ENCODE assay signal across 25 cellular contexts in the genomic region with DNA sequence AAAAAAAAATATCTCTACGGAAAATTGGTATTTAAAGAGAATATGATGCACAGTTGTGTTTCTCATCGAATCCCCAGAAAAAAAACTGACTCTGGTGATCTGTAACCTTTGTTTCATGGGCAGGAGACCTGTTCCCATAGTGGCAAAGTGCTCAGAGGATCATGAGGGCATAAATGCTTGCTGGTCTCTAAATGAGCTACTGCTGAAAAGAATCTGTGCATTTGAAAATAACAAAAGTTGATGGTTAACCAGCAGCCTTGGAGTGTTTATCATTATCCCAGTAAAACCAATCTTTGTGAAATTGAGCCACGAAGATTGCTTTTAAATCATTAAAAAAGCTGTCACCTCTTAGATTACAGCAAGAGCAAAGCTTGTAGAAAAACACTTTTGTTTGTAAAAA.
"Had no signal": no experiment of that assay in that cellular context is flagged by ENCODE, and none has a peak within 500 bp of the region (broad histone marks: within the 10 kb centered on the region; RNA-seq: fewer than 3 reads in every experiment).

No MANE protein-coding gene starts in this region.

- H3K36me3 ChIP-seq: esophagus muscularis mucosa, gastroesophageal sphincter, heart left ventricle, left lung, ovary, right lobe of liver, thoracic aorta, tibial nerve, upper lobe of left lung had no signal

- DNase-seq: dorsolateral prefrontal cortex; effector CD4-positive, alpha-beta T cell; endodermal cell; foreskin keratinocyte; heart left ventricle; hippocampal formation; islet precursor cell; left lung; mesendoderm; naive thymus-derived CD8-positive, alpha-beta T cell; occipital lobe; ovary; posterior cingulate gyrus; right lobe of liver; small intestine; stimulated activated CD4-positive, alpha-beta T cell treated with anti-CD3 and anti-CD28 coated beads, Interleukin-15, amount 100 ng/mL, for 24 hours; stimulated activated CD4-positive, alpha-beta T cell treated with anti-CD3 and anti-CD28 coated beads, Interleukin-2, amount 100 ng/mL, for 48 hours; stimulated activated naive B cell treated with anti-CD40 and anti-IgM and Interleukin-4, amounts not matched to agents 10 μg/mL and 1 μg/mL and 100 μg/mL, for 72 hours; upper lobe of left lung had no signal

- H3K4me3 Mint-ChIP-seq: endodermal cell; naive thymus-derived CD8-positive, alpha-beta T cell; stimulated activated naive B cell treated with anti-CD40 and anti-IgM and Interleukin-4, amounts not matched to agents 10 μg/mL and 1 μg/mL and 100 μg/mL, for 72 hours; stimulated activated naive CD8-positive, alpha-beta T cell treated with anti-CD3 and anti-CD28 coated beads, Interleukin-15, Interleukin-2, amounts not matched to agents 100 ng/mL and 50 ng/mL, for 24 hours had no signal

- H3K27me3 Mint-ChIP-seq: stimulated activated naive B cell treated with anti-CD40 and anti-IgM and Interleukin-4, amounts not matched to agents 10 μg/mL and 1 μg/mL and 100 μg/mL, for 72 hours; stimulated activated naive CD8-positive, alpha-beta T cell treated with anti-CD3 and anti-CD28 coated beads, Interleukin-15, Interleukin-2, amounts not matched to agents 100 ng/mL and 50 ng/mL, for 24 hours had no signal

- H3K4me1 ChIP-seq: esophagus muscularis mucosa, foreskin keratinocyte, gastroesophageal sphincter, heart left ventricle, left lung, right lobe of liver, tibial nerve, upper lobe of left lung had no signal

- H3K27me3 ChIP-seq: dorsolateral prefrontal cortex, esophagus muscularis mucosa, foreskin keratinocyte, gastroesophageal sphincter, heart left ventricle, left lung, ovary, right lobe of liver, tibial nerve, upper lobe of left lung had no signal

- H3K4me3 ChIP-seq: dorsolateral prefrontal cortex, esophagus muscularis mucosa, gastroesophageal sphincter, heart left ventricle, left lung, ovary, right lobe of liver, thoracic aorta, tibial nerve, upper lobe of left lung had no signal

- ATAC-seq: foreskin keratinocyte; gastroesophageal sphincter; heart left ventricle; left lung; naive thymus-derived CD8-positive, alpha-beta T cell; right lobe of liver; stimulated activated naive B cell treated with anti-CD40 and anti-IgM and Interleukin-4, amounts not matched to agents 10 μg/mL and 1 μg/mL and 100 μg/mL, for 72 hours had no signal

- H3K4me1 Mint-ChIP-seq: naive thymus-derived CD8-positive, alpha-beta T cell; stimulated activated naive B cell treated with anti-CD40 and anti-IgM and Interleukin-4, amounts not matched to agents 10 μg/mL and 1 μg/mL and 100 μg/mL, for 72 hours had no signal

- H3K27ac ChIP-seq: dorsolateral prefrontal cortex, epithelial cell of prostate, esophagus muscularis mucosa, foreskin keratinocyte, gastroesophageal sphincter, heart left ventricle, left lung, ovary, right lobe of liver, thoracic aorta, tibial nerve, upper lobe of left lung had no signal

- H3K27ac Mint-ChIP-seq: endodermal cell; naive thymus-derived CD8-positive, alpha-beta T cell; stimulated activated naive B cell treated with anti-CD40 and anti-IgM and Interleukin-4, amounts not matched to agents 10 μg/mL and 1 μg/mL and 100 μg/mL, for 72 hours; stimulated activated naive CD8-positive, alpha-beta T cell treated with anti-CD3 and anti-CD28 coated beads, Interleukin-15, Interleukin-2, amounts not matched to agents 100 ng/mL and 50 ng/mL, for 24 hours had no signal

- H3K9me3 Mint-ChIP-seq: endodermal cell had no signal

- H3K36me3 Mint-ChIP-seq: stimulated activated naive B cell treated with anti-CD40 and anti-IgM and Interleukin-4, amounts not matched to agents 10 μg/mL and 1 μg/mL and 100 μg/mL, for 72 hours had no signal

- H3K9me3 ChIP-seq: esophagus muscularis mucosa, gastroesophageal sphincter, heart left ventricle, left lung, ovary, right lobe of liver, thoracic aorta, tibial nerve, upper lobe of left lung had no signal
